In genomic region chr11:1337647-1338007, GRCh38 we compare ENCODE assay signal across 1 cellular context.
TF ChIP-seq lines count a peak whose summit lies in the region.

No MANE protein-coding gene starts in this region.

TF ChIP-seq in WTC11, 78 proteins besides CTCF, POLR2A, EP300 and RAD21 (continued from another document):
- TF ChIP-seq ZSCAN18 (CRISPR knock-in tag; IDR thresholded peaks at IDR 0.05) (no peak), FOXP1 (CRISPR knock-in tag; IDR thresholded peaks at IDR 0.05; ENCODE audit: borderline replicate concordance) (no peak), TEAD1 (CRISPR knock-in tag; IDR thresholded peaks at IDR 0.05) (no peak), OVOL2 (CRISPR knock-in tag; IDR thresholded peaks at IDR 0.05; ENCODE audit: borderline replicate concordance) (no peak), ZNF416 (CRISPR knock-in tag; IDR thresholded peaks at IDR 0.05) (no peak)
